ENCODE assay signal across 8 cellular contexts in genomic region chr17:8162997-8163977, GRCh38. TPM values are rescaled to one million over a fixed set of nuclear protein-coding genes. Genes with fewer than 3 reads are reported as not detected.
DNase-seq lines count a peak whose midpoint lies in the region; ATAC-seq and TF ChIP-seq lines count a peak whose summit lies in the region.

No MANE protein-coding gene starts in this region.

- no peaks in the 10 kb centered on the region for H3K9me3 ChIP-seq in ES-I3 (ENCODE audit: control insufficient read depth, insufficient read depth, low read length)
- H3K9me3 ChIP-seq in iPS-15b (ENCODE audit: control insufficient read depth, insufficient read depth, low read length), result no peaks in the 10 kb centered on the region

- no peaks in the 10 kb centered on the region for H3K27me3 ChIP-seq in iPS-15b (ENCODE audit: control insufficient read depth, insufficient read depth, low read length)

- peak overlapping the region; percentile 68 for H3K27ac ChIP-seq in adipose tissue (ENCODE audit: low read depth, low read length)
- H3K27ac ChIP-seq in skin epidermis, result peak overlapping the region; percentile 88 to 100 (median 99)

- H3K9ac ChIP-seq in ES-I3 (ENCODE audit: low read depth, low read length) (peak overlapping the region; percentile 70), iPS-15b (ENCODE audit: low read depth, low read length) (peak overlapping the region; percentile 85)

- DNase-seq in LNCaP clone FGC (ENCODE audit: low read depth) (no peak), GM19238 (ENCODE audit: insufficient read length, low spot score) (no peak)
- no peak for DNase-seq in stimulated activated CD4-positive, alpha-beta T cell treated with anti-CD3 and anti-CD28 coated beads, Interleukin-4, amount 100 ng/mL, for 4 hours

- peak overlapping the region; percentile 96 for H3K4me3 ChIP-seq in LNCaP clone FGC (ENCODE audit: low read depth, low read length)
- H3K4me3 ChIP-seq in iPS-15b (ENCODE audit: low read depth, low read length), result peak overlapping the region; percentile 73
- peak overlapping the region; percentile 73 to 99 (median 94) for H3K4me3 ChIP-seq in skin epidermis

- H3K4me1 ChIP-seq in ES-I3 (ENCODE audit: insufficient read depth, low read length), result peaks cover 15% of the 10 kb centered on the region
- peaks cover 16% of the 10 kb centered on the region for H3K4me1 ChIP-seq in iPS-15b (ENCODE audit: control insufficient read depth, insufficient read depth, low read length)

- WGBS in adipose tissue, 3 donors, result 12 to 18% (median 13%) methylated on average over 23 to 40 of the region's 55 CpGs

- H3K36me3 ChIP-seq in ES-I3 (ENCODE audit: insufficient read depth, low read length) (peaks cover 12% of the 10 kb centered on the region), iPS-15b (ENCODE audit: control insufficient read depth, insufficient read depth, low read length) (peaks cover 5% of the 10 kb centered on the region)

- TF ChIP-seq CTCF in LNCaP clone FGC (IDR thresholded peaks at IDR 0.05; ENCODE audit: control insufficient read depth, extremely low read depth, insufficient read depth), result no peak

- no peak for ATAC-seq in GM19467 (IDR thresholded peaks at IDR 0.05; ENCODE audit: unreplicated experiment)

RNA-seq across cellular contexts. Expression of gene VAMP2, which starts 0.5 kb away (rescaled TPM):
- 10 to 100 TPM; 36.0 to 52.6 (median 49.6) TPM for polyA plus RNA-seq in adipose tissue

RNA-seq across cellular contexts. Expression of gene PER1, which starts 11.1 kb away (rescaled TPM):
- 100 to 1,000 TPM in 2 of 3 donors, 10 to 100 TPM in 1; 89.7 to 239 (median 142) TPM for polyA plus RNA-seq in adipose tissue

RNA-seq across cellular contexts. Expression of gene TMEM107, which starts 12.9 kb away (rescaled TPM):
- polyA plus RNA-seq in adipose tissue, result 10 to 100 TPM in 1 of 3 donors, 1 to 10 TPM in 2; 4.5 to 12.1 (median 8.6) TPM

RNA-seq across cellular contexts. Expression of gene BORCS6, which starts 26.7 kb away (rescaled TPM):
- 10 to 100 TPM in 1 of 3 donors, 1 to 10 TPM in 2; 3.3 to 13.9 (median 5.2) TPM for polyA plus RNA-seq in adipose tissue

RNA-seq across cellular contexts. Expression of gene HES7, which starts 39.4 kb away (rescaled TPM):
- polyA plus RNA-seq in adipose tissue, result under 1 TPM in 2 of 3 donors, not detected in 1; 0.03 to 0.16 TPM
